Comparison of ENCODE assay signal across 1 cellular context in genomic region chr18:11908182-11909080, GRCh38.
TF ChIP-seq lines count a peak whose summit lies in the region.

MPPE1 (minus strand) TSS chr18:11908317; CDS start chr18:11897264, 11,053 bp downstream.

TF ChIP-seq in HepG2, 621 proteins besides CTCF, POLR2A, EP300 and RAD21 (continued from another document and continues in another):
- TF ChIP-seq ATF3 (CRISPR knock-in tag; IDR thresholded peaks at IDR 0.05) (no peak), PRDM10 (CRISPR knock-in tag; IDR thresholded peaks at IDR 0.05; ENCODE audit: low read depth) (no peak; the same call in 1 of the 2 replicates), CAMTA2 (CRISPR knock-in tag; IDR thresholded peaks at IDR 0.05; ENCODE audit: borderline replicate concordance) (no peak), PREB (CRISPR knock-in tag; IDR thresholded peaks at IDR 0.05) (no peak), ZMYM4 (CRISPR knock-in tag; IDR thresholded peaks at IDR 0.05) (0 out of 2 replicates have a peak, but pooled peaks have one; percentile 48), GATA4 (IDR thresholded peaks at IDR 0.05; ENCODE audit: borderline replicate concordance, low read depth) (no peak), HNF4A (CRISPR knock-in tag; IDR thresholded peaks at IDR 0.05) (no peak), ZNF800 (CRISPR knock-in tag; IDR thresholded peaks at IDR 0.05) (peak; percentile 96), EEA1 (CRISPR knock-in tag; IDR thresholded peaks at IDR 0.05; ENCODE audit: borderline replicate concordance) (no peak; the same call in 1 of the 2 replicates), GABPB1 (CRISPR knock-in tag; IDR thresholded peaks at IDR 0.05) (peak; percentile 94), ZSCAN5A (CRISPR knock-in tag; IDR thresholded peaks at IDR 0.05; ENCODE audit: borderline replicate concordance) (no peak), RXRB (CRISPR knock-in tag; IDR thresholded peaks at IDR 0.05; ENCODE audit: borderline replicate concordance) (peak; percentile 59; the same call in 1 of the 2 replicates), THYN1 (CRISPR knock-in tag; IDR thresholded peaks at IDR 0.05; ENCODE audit: borderline replicate concordance, low read depth) (no peak), HNF1A (IDR thresholded peaks at IDR 0.05; ENCODE audit: low read depth) (no peak), HNF1A (CRISPR knock-in tag; IDR thresholded peaks at IDR 0.05; ENCODE audit: borderline replicate concordance) (peak; percentile 34; the same call in 1 of the 2 replicates), ZFP62 (CRISPR knock-in tag; IDR thresholded peaks at IDR 0.05) (no peak), ZNF331 (CRISPR knock-in tag; IDR thresholded peaks at IDR 0.05) (no peak), MTA1 (CRISPR knock-in tag; IDR thresholded peaks at IDR 0.05; ENCODE audit: borderline replicate concordance) (peak; percentile 34; the same call in 1 of the 2 replicates), NFIC (IDR thresholded peaks at IDR 0.05; ENCODE audit: low read length) (no peak), ZNF549 (CRISPR knock-in tag; IDR thresholded peaks at IDR 0.05) (no peak), ZNF747 (CRISPR knock-in tag; IDR thresholded peaks at IDR 0.05; ENCODE audit: borderline replicate concordance) (no peak; the same call in 1 of the 2 replicates), ZBTB38 (CRISPR knock-in tag; IDR thresholded peaks at IDR 0.05) (peak; percentile 55; the same call in 1 of the 2 replicates), ZNF616 (CRISPR knock-in tag; IDR thresholded peaks at IDR 0.05; ENCODE audit: low read depth) (no peak), ZNF136 (CRISPR knock-in tag; IDR thresholded peaks at IDR 0.05; ENCODE audit: low read depth) (no peak), KLF6 (CRISPR knock-in tag; IDR thresholded peaks at IDR 0.05) (peak; percentile 80), MLX (CRISPR knock-in tag; IDR thresholded peaks at IDR 0.05) (no peak), MXI1 (IDR thresholded peaks at IDR 0.05; ENCODE audit: borderline replicate concordance, low read depth, low read length) (peak; percentile 72; the same call in 1 of the 3 replicates), MIER2 (CRISPR knock-in tag; IDR thresholded peaks at IDR 0.05) (peak; percentile 18; the same call in 1 of the 2 replicates), ZNF335 (CRISPR knock-in tag; IDR thresholded peaks at IDR 0.05) (no peak), ZBTB49 (CRISPR knock-in tag; IDR thresholded peaks at IDR 0.05; ENCODE audit: borderline replicate concordance) (no peak), KAT2B (IDR thresholded peaks at IDR 0.05; ENCODE audit: borderline replicate concordance, low read depth, low read length) (no peak), PATZ1 (CRISPR knock-in tag; IDR thresholded peaks at IDR 0.05) (no peak), MAF1 (CRISPR knock-in tag; IDR thresholded peaks at IDR 0.05; ENCODE audit: borderline replicate concordance) (0 out of 2 replicates have a peak, but pooled peaks have one; percentile 76), SIN3B (IDR thresholded peaks at IDR 0.05; ENCODE audit: low read length) (no peak), HMG20A (CRISPR knock-in tag; IDR thresholded peaks at IDR 0.05; ENCODE audit: borderline replicate concordance) (no peak), RXRA (CRISPR knock-in tag; IDR thresholded peaks at IDR 0.05) (peak; percentile 29; the same call in 1 of the 2 replicates), RAD51 (IDR thresholded peaks at IDR 0.05; ENCODE audit: borderline replicate concordance) (no peak), SAP130 (CRISPR knock-in tag; IDR thresholded peaks at IDR 0.05; ENCODE audit: low read depth) (peak; percentile 93), KDM4B (CRISPR knock-in tag; IDR thresholded peaks at IDR 0.05) (0 out of 2 replicates have a peak, but pooled peaks have one; percentile 23), BORCS8-MEF2B (CRISPR knock-in tag; IDR thresholded peaks at IDR 0.05) (no peak), SUZ12 (IDR thresholded peaks at IDR 0.05; ENCODE audit: low read depth, low read length) (no peak), ZNF337 (CRISPR knock-in tag; IDR thresholded peaks at IDR 0.05; ENCODE audit: borderline replicate concordance, low read depth) (0 out of 2 replicates have a peak, but pooled peaks have one; percentile 26)
